1 cellular context compared by ENCODE assay signal in the genomic region with DNA sequence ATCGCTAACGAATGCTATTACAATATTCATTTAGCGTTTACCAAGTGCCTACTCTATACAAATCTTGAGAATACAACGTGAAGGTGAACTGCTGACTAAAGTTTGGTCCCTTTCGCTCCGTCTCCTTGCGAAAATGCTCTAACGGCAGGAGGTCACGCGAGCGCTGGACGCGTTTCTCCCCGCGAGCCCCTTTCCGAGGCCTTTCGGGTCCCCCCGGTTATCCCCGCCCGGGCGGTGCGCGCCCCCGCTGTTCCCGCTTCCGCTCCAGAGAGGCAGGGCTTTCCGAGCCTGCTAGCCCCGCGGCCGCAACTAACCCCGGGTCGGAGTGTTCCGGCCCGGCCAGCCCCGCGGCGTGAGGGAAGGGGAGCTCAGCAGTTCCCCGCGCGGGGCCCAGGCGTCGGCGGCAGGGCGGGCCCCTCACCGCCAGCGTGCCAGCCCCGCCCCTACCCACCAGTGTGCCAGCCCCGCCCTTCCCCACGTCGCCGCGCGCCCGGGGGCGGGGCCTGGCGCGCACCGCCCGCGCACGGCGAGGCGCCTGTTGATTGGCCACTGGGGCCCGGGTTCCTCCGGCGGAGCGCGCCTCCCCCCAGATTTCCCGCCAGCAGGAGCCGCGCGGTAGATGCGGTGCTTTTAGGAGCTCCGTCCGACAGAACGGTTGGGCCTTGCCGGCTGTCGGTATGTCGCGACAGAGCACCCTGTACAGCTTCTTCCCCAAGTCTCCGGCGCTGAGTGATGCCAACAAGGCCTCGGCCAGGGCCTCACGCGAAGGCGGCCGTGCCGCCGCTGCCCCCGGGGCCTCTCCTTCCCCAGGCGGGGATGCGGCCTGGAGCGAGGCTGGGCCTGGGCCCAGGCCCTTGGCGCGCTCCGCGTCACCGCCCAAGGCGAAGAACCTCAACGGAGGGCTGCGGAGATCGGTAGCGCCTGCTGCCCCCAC.
TF ChIP-seq lines count a peak whose summit lies in the region.

A gene with protein sequence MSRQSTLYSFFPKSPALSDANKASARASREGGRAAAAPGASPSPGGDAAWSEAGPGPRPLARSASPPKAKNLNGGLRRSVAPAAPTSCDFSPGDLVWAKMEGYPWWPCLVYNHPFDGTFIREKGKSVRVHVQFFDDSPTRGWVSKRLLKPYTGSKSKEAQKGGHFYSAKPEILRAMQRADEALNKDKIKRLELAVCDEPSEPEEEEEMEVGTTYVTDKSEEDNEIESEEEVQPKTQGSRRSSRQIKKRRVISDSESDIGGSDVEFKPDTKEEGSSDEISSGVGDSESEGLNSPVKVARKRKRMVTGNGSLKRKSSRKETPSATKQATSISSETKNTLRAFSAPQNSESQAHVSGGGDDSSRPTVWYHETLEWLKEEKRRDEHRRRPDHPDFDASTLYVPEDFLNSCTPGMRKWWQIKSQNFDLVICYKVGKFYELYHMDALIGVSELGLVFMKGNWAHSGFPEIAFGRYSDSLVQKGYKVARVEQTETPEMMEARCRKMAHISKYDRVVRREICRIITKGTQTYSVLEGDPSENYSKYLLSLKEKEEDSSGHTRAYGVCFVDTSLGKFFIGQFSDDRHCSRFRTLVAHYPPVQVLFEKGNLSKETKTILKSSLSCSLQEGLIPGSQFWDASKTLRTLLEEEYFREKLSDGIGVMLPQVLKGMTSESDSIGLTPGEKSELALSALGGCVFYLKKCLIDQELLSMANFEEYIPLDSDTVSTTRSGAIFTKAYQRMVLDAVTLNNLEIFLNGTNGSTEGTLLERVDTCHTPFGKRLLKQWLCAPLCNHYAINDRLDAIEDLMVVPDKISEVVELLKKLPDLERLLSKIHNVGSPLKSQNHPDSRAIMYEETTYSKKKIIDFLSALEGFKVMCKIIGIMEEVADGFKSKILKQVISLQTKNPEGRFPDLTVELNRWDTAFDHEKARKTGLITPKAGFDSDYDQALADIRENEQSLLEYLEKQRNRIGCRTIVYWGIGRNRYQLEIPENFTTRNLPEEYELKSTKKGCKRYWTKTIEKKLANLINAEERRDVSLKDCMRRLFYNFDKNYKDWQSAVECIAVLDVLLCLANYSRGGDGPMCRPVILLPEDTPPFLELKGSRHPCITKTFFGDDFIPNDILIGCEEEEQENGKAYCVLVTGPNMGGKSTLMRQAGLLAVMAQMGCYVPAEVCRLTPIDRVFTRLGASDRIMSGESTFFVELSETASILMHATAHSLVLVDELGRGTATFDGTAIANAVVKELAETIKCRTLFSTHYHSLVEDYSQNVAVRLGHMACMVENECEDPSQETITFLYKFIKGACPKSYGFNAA (N-terminal part only) (plus strand): TSS at position 589 of the 934 bp plus-strand sequence. CDS start 89 bp downstream, at position 678.

TF ChIP-seq in HEK293, 187 proteins besides CTCF, POLR2A, EP300 and RAD21 (continued from another document):
- TF ChIP-seq, protein P1, sequence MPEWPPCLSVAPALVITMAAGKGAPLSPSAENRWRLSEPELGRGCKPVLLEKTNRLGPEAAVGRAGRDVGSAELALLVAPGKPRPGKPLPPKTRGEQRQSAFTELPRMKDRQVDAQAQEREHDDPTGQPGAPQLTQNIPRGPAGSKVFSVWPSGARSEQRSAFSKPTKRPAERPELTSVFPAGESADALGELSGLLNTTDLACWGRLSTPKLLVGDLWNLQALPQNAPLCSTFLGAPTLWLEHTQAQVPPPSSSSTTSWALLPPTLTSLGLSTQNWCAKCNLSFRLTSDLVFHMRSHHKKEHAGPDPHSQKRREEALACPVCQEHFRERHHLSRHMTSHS (tag by site-specific recombination; IDR thresholded peaks at IDR 0.05): no peak
- TF ChIP-seq ZNF600 (tag by site-specific recombination; IDR thresholded peaks at IDR 0.05) (peak; percentile 68; the same call in 1 of the 2 replicates), ZNF791 (tag by site-specific recombination; IDR thresholded peaks at IDR 0.05) (no peak), PRDM1 (tag by site-specific recombination; IDR thresholded peaks at IDR 0.05) (no peak), ZNF544 (tag by site-specific recombination; IDR thresholded peaks at IDR 0.05) (no peak), ZNF133 (tag by site-specific recombination; IDR thresholded peaks at IDR 0.05) (no peak), ZNF560 (tag by site-specific recombination; IDR thresholded peaks at IDR 0.05; ENCODE audit: borderline replicate concordance) (no peak), ZNF174 (tag by site-specific recombination; IDR thresholded peaks at IDR 0.05) (no peak), ZNF837 (tag by site-specific recombination; IDR thresholded peaks at IDR 0.05) (no peak), ZNF23 (tag by site-specific recombination; IDR thresholded peaks at IDR 0.05; ENCODE audit: borderline replicate concordance) (no peak), ZNF266 (tag by site-specific recombination; IDR thresholded peaks at IDR 0.05; ENCODE audit: low read depth) (no peak), ZXDB (tag by site-specific recombination; IDR thresholded peaks at IDR 0.05) (peak; percentile 48; the same call in 1 of the 2 replicates), ZNF157 (tag by site-specific recombination; IDR thresholded peaks at IDR 0.05) (no peak), ZNF768 (tag by site-specific recombination; IDR thresholded peaks at IDR 0.05) (no peak), ZNF292 (tag by site-specific recombination; IDR thresholded peaks at IDR 0.05; ENCODE audit: borderline replicate concordance, low read depth) (no peak), ZNF2 (tag by site-specific recombination; IDR thresholded peaks at IDR 0.05) (peak; percentile 53), ZNF621 (tag by site-specific recombination; IDR thresholded peaks at IDR 0.05) (no peak)
- TF ChIP-seq, protein P2, sequence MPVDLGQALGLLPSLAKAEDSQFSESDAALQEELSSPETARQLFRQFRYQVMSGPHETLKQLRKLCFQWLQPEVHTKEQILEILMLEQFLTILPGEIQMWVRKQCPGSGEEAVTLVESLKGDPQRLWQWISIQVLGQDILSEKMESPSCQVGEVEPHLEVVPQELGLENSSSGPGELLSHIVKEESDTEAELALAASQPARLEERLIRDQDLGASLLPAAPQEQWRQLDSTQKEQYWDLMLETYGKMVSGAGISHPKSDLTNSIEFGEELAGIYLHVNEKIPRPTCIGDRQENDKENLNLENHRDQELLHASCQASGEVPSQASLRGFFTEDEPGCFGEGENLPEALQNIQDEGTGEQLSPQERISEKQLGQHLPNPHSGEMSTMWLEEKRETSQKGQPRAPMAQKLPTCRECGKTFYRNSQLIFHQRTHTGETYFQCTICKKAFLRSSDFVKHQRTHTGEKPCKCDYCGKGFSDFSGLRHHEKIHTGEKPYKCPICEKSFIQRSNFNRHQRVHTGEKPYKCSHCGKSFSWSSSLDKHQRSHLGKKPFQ (tag by site-specific recombination; IDR thresholded peaks at IDR 0.05): no peak
